In genomic region chr1:203547771-203548421, GRCh38 we compare ENCODE assay signal across 37 cellular contexts. TPM values are rescaled to one million over a fixed set of nuclear protein-coding genes. Genes with fewer than 3 reads are reported as not detected.
A peak's percentile ranks its signal among the peaks of the same experiment; 100 is the strongest.
DNase-seq lines count a peak whose midpoint lies in the region; ATAC-seq and TF ChIP-seq lines count a peak whose summit lies in the region.
"Had no signal": no experiment of that assay in that cellular context is flagged by ENCODE, and none has a peak within 500 bp of the region (broad histone marks: within the 10 kb centered on the region; RNA-seq: fewer than 3 reads in every experiment).

No MANE protein-coding gene starts in this region.

- DNase-seq in NCI-H2171 treated with DMSO at 0.1 percent for 48 hours (lab: John Stamatoyannopoulos, UW) (peak; percentile 13), NCI-H2171 (lab: John Stamatoyannopoulos, UW) (no peak), WERI-Rb-1 (peak; percentile 91), nephron progenitor cell (no peak), vagina (ENCODE audit: extremely low spot score in 2 of 2) (no peak), transverse colon (no peak)
- DNase-seq: activated B cell treated with CpG ODN at 0.5 μM for 24 hours; activated CD4-positive, alpha-beta T cell treated with anti-CD3 and anti-CD28 coated beads, Interleukin-2, amount 50 U/mL, for 4 hours; activated naive CD4-positive, alpha-beta T cell; activated T-cell treated with anti-CD3 and anti-CD28 coated beads, Interleukin-2, amount 50 U/mL, for 72 hours; adrenal gland; AML-193; brain microvascular endothelial cell; CD4-positive, alpha-beta memory T cell; effector CD4-positive, alpha-beta T cell; heart left ventricle; MM.1S; NCI-H2029 treated with DMSO at 0.1 percent for 48 hours; NCI-H446 treated with DMSO at 0.1 percent for 48 hours; SHP77; stimulated activated CD4-positive, alpha-beta T cell treated with anti-CD3 and anti-CD28 coated beads, Interleukin-4, amount 100 ng/mL, for 1 hour; substantia nigra; T-helper 9 cell had no signal

- no peak overlapping the region for H3K4me3 Mint-ChIP-seq in nephron progenitor cell
- H3K4me3 Mint-ChIP-seq: activated B cell treated with CpG ODN at 0.5 μM for 24 hours; activated T-cell treated with anti-CD3 and anti-CD28 coated beads, Interleukin-2, amount 50 U/mL, for 72 hours; natural killer cell treated with Interleukin-12 subunit alpha and Interleukin-12 subunit beta and Interleukin-15 and Interleukin-18, amount 100 ng/mL, for 72 hours; stimulated activated effector memory CD8-positive, alpha-beta T cell treated with anti-CD3 and anti-CD28 coated beads, Interleukin-12 subunit alpha, Interleukin-12 subunit beta, amount 100 ng/mL, for 72 hours had no signal

- peaks cover 40% of the 10 kb centered on the region for H3K4me1 Mint-ChIP-seq in nephron progenitor cell
- H3K4me1 Mint-ChIP-seq: activated B cell treated with CpG ODN at 0.5 μM for 24 hours; CD4-positive, alpha-beta memory T cell had no signal

- peaks cover 5% of the 10 kb centered on the region for H3K27me3 Mint-ChIP-seq in nephron progenitor cell (ENCODE audit: low read depth, poor library complexity)
- H3K27me3 Mint-ChIP-seq: natural killer cell treated with Interleukin-12 subunit alpha and Interleukin-12 subunit beta and Interleukin-15 and Interleukin-18, amount 100 ng/mL, for 72 hours had no signal

- no peaks in the 10 kb centered on the region for H3K36me3 Mint-ChIP-seq in nephron progenitor cell (ENCODE audit: low read depth)
- H3K36me3 Mint-ChIP-seq: CD4-positive, alpha-beta memory T cell; natural killer cell treated with Interleukin-12 subunit alpha and Interleukin-12 subunit beta and Interleukin-15 and Interleukin-18, amount 100 ng/mL, for 72 hours; stimulated activated effector memory CD8-positive, alpha-beta T cell treated with anti-CD3 and anti-CD28 coated beads, Interleukin-12 subunit alpha, Interleukin-12 subunit beta, amount 100 ng/mL, for 72 hours had no signal

- no peak for TF ChIP-seq CTCF in WERI-Rb-1 (IDR thresholded peaks at IDR 0.05; ENCODE audit: low read depth, low read length)
- no peak for TF ChIP-seq CTCF in nephron progenitor cell (IDR thresholded peaks at IDR 0.05)
- TF ChIP-seq CTCF in vagina (IDR thresholded peaks at IDR 0.05) = no peak
- TF ChIP-seq CTCF in transverse colon (IDR thresholded peaks at IDR 0.05) = no peak

- WGBS in transverse colon (ENCODE audit: low coverage in 1 of 2), 2 donors = 67 to 81% methylated on average over 8 of the region's 8 CpGs

- H3K4me3 ChIP-seq in WERI-Rb-1 (ENCODE audit: low read depth, low read length) = no peak overlapping the region
- H3K4me3 ChIP-seq in vagina = no peak overlapping the region
- no peak overlapping the region for H3K4me3 ChIP-seq in transverse colon
- H3K4me3 ChIP-seq: adrenal gland, heart left ventricle, right atrium auricular region had no signal

- intact Hi-C loops in vagina (cut with DNase I) = no loop called here
- intact Hi-C loops in transverse colon (cut with DNase I; ENCODE audit: low total_unique reads) = no loop called here

- H3K27me3 ChIP-seq in WERI-Rb-1 (ENCODE audit: insufficient read depth, low read depth, severe bottlenecking) (peaks cover 59% of the 10 kb centered on the region), vagina (no peaks in the 10 kb centered on the region), transverse colon (no peaks in the 10 kb centered on the region)
- H3K27me3 ChIP-seq: adrenal gland, brain microvascular endothelial cell, heart left ventricle, right atrium auricular region had no signal

- H3K27ac ChIP-seq in WERI-Rb-1 (no peak overlapping the region), vagina (peak overlapping the region; percentile 46), transverse colon (peak overlapping the region in 1 of 4 donors; percentile 8)
- H3K27ac ChIP-seq: adrenal gland, brain microvascular endothelial cell, epithelial cell of prostate, KMS-11, parathyroid adenoma, right atrium auricular region had no signal

- ATAC-seq in GM21381 (IDR thresholded peaks at IDR 0.05; ENCODE audit: unreplicated experiment) = no peak
- no peak for ATAC-seq in GM18868 (IDR thresholded peaks at IDR 0.05; ENCODE audit: unreplicated experiment)
- ATAC-seq: activated T-cell treated with anti-CD3 and anti-CD28 coated beads, Interleukin-2, amount 50 U/mL, for 72 hours; HCT116; heart left ventricle; natural killer cell treated with Interleukin-12 subunit alpha and Interleukin-12 subunit beta and Interleukin-15 and Interleukin-18, amount 100 ng/mL, for 72 hours; stimulated activated effector memory CD8-positive, alpha-beta T cell treated with anti-CD3 and anti-CD28 coated beads, Interleukin-12 subunit alpha, Interleukin-12 subunit beta, amount 100 ng/mL, for 72 hours had no signal

- peak overlapping the region; percentile 92 for H3K27ac Mint-ChIP-seq in nephron progenitor cell
- H3K27ac Mint-ChIP-seq: activated B cell treated with CpG ODN at 0.5 μM for 24 hours; activated T-cell treated with anti-CD3 and anti-CD28 coated beads, Interleukin-2, amount 50 U/mL, for 72 hours; stimulated activated effector memory CD8-positive, alpha-beta T cell treated with anti-CD3 and anti-CD28 coated beads, Interleukin-12 subunit alpha, Interleukin-12 subunit beta, amount 100 ng/mL, for 72 hours had no signal

- no peaks in the 10 kb centered on the region for H3K9me3 Mint-ChIP-seq in nephron progenitor cell
- H3K9me3 Mint-ChIP-seq: activated B cell treated with CpG ODN at 0.5 μM for 24 hours; activated T-cell treated with anti-CD3 and anti-CD28 coated beads, Interleukin-2, amount 50 U/mL, for 72 hours; CD4-positive, alpha-beta memory T cell; natural killer cell treated with Interleukin-12 subunit alpha and Interleukin-12 subunit beta and Interleukin-15 and Interleukin-18, amount 100 ng/mL, for 72 hours; stimulated activated effector memory CD8-positive, alpha-beta T cell treated with anti-CD3 and anti-CD28 coated beads, Interleukin-12 subunit alpha, Interleukin-12 subunit beta, amount 100 ng/mL, for 72 hours had no signal

- H3K9me3 ChIP-seq in WERI-Rb-1 (ENCODE audit: severe bottlenecking) (peaks cover 3% of the 10 kb centered on the region), vagina (no peaks in the 10 kb centered on the region), transverse colon (no peaks in the 10 kb centered on the region)
- H3K9me3 ChIP-seq: adrenal gland, heart left ventricle, right atrium auricular region had no signal

- H3K36me3 ChIP-seq in WERI-Rb-1 (no peaks in the 10 kb centered on the region), vagina (no peaks in the 10 kb centered on the region), transverse colon (no peaks in the 10 kb centered on the region)
- H3K36me3 ChIP-seq: adrenal gland, brain microvascular endothelial cell, heart left ventricle, right atrium auricular region had no signal

- no peak for TF ChIP-seq EP300 in transverse colon (IDR thresholded peaks at IDR 0.05; ENCODE audit: low read depth)

- TF ChIP-seq POLR2A in vagina (IDR thresholded peaks at IDR 0.05) = no peak
- no peak for TF ChIP-seq POLR2A in transverse colon (IDR thresholded peaks at IDR 0.05)

- in situ Hi-C loops in transverse colon (cut with MboI; ENCODE audit: low pct_ligation_motif_present in 1 of 4, low pct_unique_long_range_greater_than_20kb in 1 of 4, low sequenced_read_pairs in 3 of 4) = no loop called here

- H3K4me1 ChIP-seq in vagina (peaks cover 15% of the 10 kb centered on the region), transverse colon (peaks cover 0 to 2% (median 1%) of the 10 kb centered on the region in 4 donors)
- H3K4me1 ChIP-seq: adrenal gland, parathyroid adenoma had no signal

RNA-seq across cellular contexts. Expression of gene OPTC, which starts 53.9 kb away (rescaled TPM):
- total RNA-seq in vagina = not detected
- total RNA-seq in transverse colon = not detected
- total RNA-seq: A172; activated B cell treated with CpG ODN at 0.5 μM for 24 hours; activated T-cell treated with anti-CD3 and anti-CD28 coated beads, Interleukin-2, amount 50 U/mL, for 72 hours; adrenal gland; CD4-positive, alpha-beta memory T cell; fibroblast of villous mesenchyme; heart left ventricle; kidney epithelial cell; lower leg skin; mononuclear cell; natural killer cell treated with Interleukin-12 subunit alpha and Interleukin-12 subunit beta and Interleukin-15 and Interleukin-18, amount 100 ng/mL, for 72 hours; right atrium auricular region had no signal

Comparison
In these comparisons a context has a peak if more than half of its experiments do, and no peak if none do; other contexts are left out.
1. DNase-seq: peak in NCI-H2171 treated with DMSO at 0.1 percent for 48 hours (single experiment) and WERI-Rb-1 (single experiment); none in NCI-H2171 (single experiment), nephron progenitor cell (single experiment), vagina (0 of 2) and transverse colon (single experiment).